ENCODE assay signal across 7 cellular contexts in genomic region chr9:19493174-19493811, GRCh38.
DNase-seq lines count a peak whose midpoint lies in the region; TF ChIP-seq lines count a peak whose summit lies in the region.

No MANE protein-coding gene starts in this region.

- H3K27me3 ChIP-seq in brain microvascular endothelial cell (replicated peaks), result no peaks in the 10 kb centered on the region

- in situ Hi-C loops in brain microvascular endothelial cell (cut with HindIII; ENCODE audit: low pct_ligation_motif_present, low sequenced_read_pairs), result loop anchor here (25.0 kb wide), 1 partner anchor 419 kb away; no protein-coding TSS in a partner anchor

- DNase-seq in HFFc6 (peak; percentile 25), NCI-H1092 treated with DMSO at 0.1 percent for 48 hours (lab: John Stamatoyannopoulos, UW) (peak; percentile 92), brain microvascular endothelial cell (peak; percentile 44), immature natural killer cell (peak in 2 of 3 donors; percentile 14 to 16), smooth muscle cell of the brain vasculature (ENCODE audit: low read depth, low spot score) (peak; percentile 23)

- no peak overlapping the region for H3K27ac Mint-ChIP-seq in HFFc6
- no peak overlapping the region for H3K27ac Mint-ChIP-seq in T-helper 1 cell treated with Interleukin-12 subunit alpha and Interleukin-12 subunit beta and Interleukin-4 antibody, amounts not matched to agents 30 μg/mL and 1 μg/mL, for 36 hours
- no peak overlapping the region for H3K27ac Mint-ChIP-seq in immature natural killer cell

- peak overlapping the region; percentile 59 for H3K27ac ChIP-seq in brain microvascular endothelial cell

- TF ChIP-seq CTCF in GM12872 (IDR thresholded peaks at IDR 0.05; ENCODE audit: insufficient read depth, low read depth, low read length) (peak; percentile 84), HFFc6 (IDR thresholded peaks at IDR 0.05) (peak; percentile 88), brain microvascular endothelial cell (IDR thresholded peaks at IDR 0.05; ENCODE audit: low read depth, low read length, missing control alignments) (peak; percentile 83)

- H3K27me3 Mint-ChIP-seq in HFFc6 (ENCODE audit: insufficient read depth), result peaks cover 22% of the 10 kb centered on the region
- H3K27me3 Mint-ChIP-seq in T-helper 1 cell treated with Interleukin-12 subunit alpha and Interleukin-12 subunit beta and Interleukin-4 antibody, amounts not matched to agents 30 μg/mL and 1 μg/mL, for 36 hours (ENCODE audit: low read depth), result no peaks in the 10 kb centered on the region
- peaks cover 0 to 7% (median 3%) of the 10 kb centered on the region in 3 donors for H3K27me3 Mint-ChIP-seq in immature natural killer cell (ENCODE audit: low read depth in 3 of 3)

- peak overlapping the region; percentile 29 for H3K4me3 ChIP-seq in brain microvascular endothelial cell (ENCODE audit: low read depth, low read length)

- peaks cover 7% of the 10 kb centered on the region for H3K4me1 Mint-ChIP-seq in HFFc6 (ENCODE audit: low read depth)
- H3K4me1 Mint-ChIP-seq in T-helper 1 cell treated with Interleukin-12 subunit alpha and Interleukin-12 subunit beta and Interleukin-4 antibody, amounts not matched to agents 30 μg/mL and 1 μg/mL, for 36 hours (ENCODE audit: low read depth), result peaks cover 14% of the 10 kb centered on the region
- H3K4me1 Mint-ChIP-seq in immature natural killer cell, result peaks cover 5 to 15% of the 10 kb centered on the region in 2 donors

- H3K9me3 Mint-ChIP-seq in HFFc6 (no peaks in the 10 kb centered on the region), immature natural killer cell (no peaks in the 10 kb centered on the region)
- no peaks in the 10 kb centered on the region for H3K9me3 Mint-ChIP-seq in T-helper 1 cell treated with Interleukin-12 subunit alpha and Interleukin-12 subunit beta and Interleukin-4 antibody, amounts not matched to agents 30 μg/mL and 1 μg/mL, for 36 hours

- H3K36me3 Mint-ChIP-seq in HFFc6 (ENCODE audit: low read depth), result no peaks in the 10 kb centered on the region
- no peaks in the 10 kb centered on the region for H3K36me3 Mint-ChIP-seq in T-helper 1 cell treated with Interleukin-12 subunit alpha and Interleukin-12 subunit beta and Interleukin-4 antibody, amounts not matched to agents 30 μg/mL and 1 μg/mL, for 36 hours (ENCODE audit: low read depth)
- H3K36me3 Mint-ChIP-seq in immature natural killer cell, result no peaks in the 10 kb centered on the region

- H3K36me3 ChIP-seq in brain microvascular endothelial cell (replicated peaks), result no peaks in the 10 kb centered on the region

- H3K4me3 Mint-ChIP-seq in HFFc6 (peak overlapping the region; percentile 44; the same call in 1 of the 2 replicates), immature natural killer cell (peak overlapping the region in 1 of 5 donors; percentile 43)
- H3K4me3 Mint-ChIP-seq in T-helper 1 cell treated with Interleukin-12 subunit alpha and Interleukin-12 subunit beta and Interleukin-4 antibody, amounts not matched to agents 30 μg/mL and 1 μg/mL, for 36 hours, result peak overlapping the region; percentile 30

Comparison
In these comparisons a context has a peak if more than half of its experiments do, and no peak if none do; other contexts are left out.
1. Peak in every context shown above with its lines: DNase-seq, H3K4me3 ChIP-seq and H3K27ac ChIP-seq.
2. DNase-seq: peak in every context shown above with its lines; median percentile 92 in NCI-H1092 treated with DMSO at 0.1 percent for 48 hours; 44 in brain microvascular endothelial cell; 25 in HFFc6; 23 in smooth muscle cell of the brain vasculature; 15 in immature natural killer cell.